ENCODE assay signal across 22 cellular contexts in the genomic region with DNA sequence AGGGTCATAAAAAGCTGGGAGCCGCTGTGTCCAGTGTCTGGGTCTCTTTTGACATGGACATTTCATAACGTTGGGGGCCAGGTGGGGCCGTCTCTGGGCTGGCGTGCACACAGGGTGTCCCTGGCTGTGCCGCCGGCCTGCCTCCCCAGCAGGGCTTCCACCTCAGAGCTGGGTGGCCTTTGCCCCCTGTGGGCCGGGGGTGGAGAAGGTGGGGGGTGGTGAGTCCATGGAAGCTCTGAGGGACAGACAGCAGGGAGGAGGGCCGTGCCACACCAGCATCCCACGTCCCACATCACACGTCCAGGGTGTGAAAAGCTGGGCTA. TPM values are rescaled to one million over a fixed set of nuclear protein-coding genes. Genes with fewer than 3 reads are reported as not detected.
DNase-seq lines count a peak whose midpoint lies in the region; ATAC-seq, FAIRE-seq and TF ChIP-seq lines count a peak whose summit lies in the region.
"Had no signal": no experiment of that assay in that cellular context is flagged by ENCODE, and none has a peak within 500 bp of the region (broad histone marks: within the 10 kb centered on the region; RNA-seq: fewer than 3 reads in every experiment).

No MANE protein-coding gene starts in this region.

- peaks cover 14% of the 10 kb centered on the region for H3F3A ChIP-seq in MM.1S (ENCODE audit: insufficient read depth, low read length)

- POLR2A ChIA-PET in T-cell (lab: Charles Lee): interaction anchor here in 1 of 2 donors (1.0 kb wide), 1 partner anchor 15 kb away, joined by 4 read pairs; no protein-coding TSS in a partner anchor

- no peak overlapping the region for H2AFZ ChIP-seq in MM.1S (ENCODE audit: low read length)

- no peaks in the 10 kb centered on the region for H3K9me3 ChIP-seq in kidney (ENCODE audit: control insufficient read depth in 1 of 2, low read length in 2 of 2)
- H3K9me3 ChIP-seq in MM.1S (replicated peaks; ENCODE audit: insufficient read depth, low read length): no peaks in the 10 kb centered on the region
- H3K9me3 ChIP-seq: SK-N-SH had no signal

- H3K27ac ChIP-seq in 22Rv1: peak overlapping the region; percentile 71
- H3K27ac ChIP-seq in C4-2B: peak overlapping the region; percentile 46
- no peak overlapping the region for H3K27ac ChIP-seq in kidney (ENCODE audit: low read depth in 2 of 2, low read length in 2 of 2)
- H3K27ac ChIP-seq in MM.1S (ENCODE audit: low read length): no peak overlapping the region

- intact Hi-C loops in kidney (cut with DNase I): no loop called here
- intact Hi-C loops in left cardiac atrium (cut with DNase I): no loop called here

- no peaks in the 10 kb centered on the region for H3K9me2 ChIP-seq in MM.1S (replicated peaks; ENCODE audit: insufficient read depth, low read length)
- H3K9me2 ChIP-seq: SK-N-SH had no signal

- peaks cover 0 to 2% of the 10 kb centered on the region in 2 donors for H3K27me3 Mint-ChIP-seq in T-cell
- H3K27me3 Mint-ChIP-seq: effector memory CD8-positive, alpha-beta T cell; stimulated activated naive CD8-positive, alpha-beta T cell treated with anti-CD3 and anti-CD28 coated beads, Interleukin-15, Interleukin-2, amounts not matched to agents 100 ng/mL and 50 ng/mL, for 24 hours had no signal

- H3K4me1 ChIP-seq in kidney (ENCODE audit: control insufficient read depth in 1 of 2, insufficient read depth in 1 of 2, low read depth in 1 of 2, low read length in 2 of 2): peaks cover 0 to 4% of the 10 kb centered on the region in 2 donors
- H3K4me1 ChIP-seq in MM.1S (ENCODE audit: low read length): peaks cover 10% of the 10 kb centered on the region

- no peaks in the 10 kb centered on the region for H3K9me3 Mint-ChIP-seq in T-cell
- H3K9me3 Mint-ChIP-seq: effector memory CD8-positive, alpha-beta T cell; stimulated activated naive CD8-positive, alpha-beta T cell treated with anti-CD3 and anti-CD28 coated beads, Interleukin-15, Interleukin-2, amounts not matched to agents 100 ng/mL and 50 ng/mL, for 24 hours; type B pancreatic cell had no signal

- no peak for TF ChIP-seq CTCF in 22Rv1 (IDR thresholded peaks at IDR 0.05)
- no peak for TF ChIP-seq CTCF in C4-2B (conservative IDR thresholded peaks at IDR 0.05)
- TF ChIP-seq CTCF in kidney (IDR thresholded peaks at IDR 0.05; ENCODE audit: borderline replicate concordance, extremely low read depth, insufficient read depth): no peak
- TF ChIP-seq CTCF in MM.1S (IDR thresholded peaks at IDR 0.05; ENCODE audit: low read length): no peak

- H3K4me1 Mint-ChIP-seq in T-cell: peaks cover 55 to 62% (median 57%) of the 10 kb centered on the region in 3 donors

- DNase-seq in T-cell (no peak), kidney (peak; percentile 64), erythroblast (lab: John Stamatoyannopoulos, UW) (no peak), MM.1S (no peak), left cardiac atrium (no peak)
- DNase-seq: activated CD4-positive, alpha-beta T cell treated with anti-CD3 and anti-CD28 coated beads for 1 hour; activated CD8-positive, alpha-beta memory T cell treated with anti-CD3 and anti-CD28 coated beads, Interleukin-2, amount 50 U/mL, for 4 hours; activated gamma-delta T cell; DMS153; effector memory CD8-positive, alpha-beta T cell; NCI-H1048; NCI-H2029; NCI-H446; stimulated activated CD4-positive, alpha-beta T cell treated with anti-CD3 and anti-CD28 coated beads, Interleukin-2, amount 100 ng/mL, for 24 hours had no signal

- no peaks in the 10 kb centered on the region for H4K20me1 ChIP-seq in MM.1S (ENCODE audit: insufficient read depth, low read length)

- no peaks in the 10 kb centered on the region for H3K36me3 ChIP-seq in kidney (ENCODE audit: control insufficient read depth in 1 of 2, insufficient read depth in 2 of 2, low read length in 2 of 2)
- H3K36me3 ChIP-seq in MM.1S (replicated peaks; ENCODE audit: insufficient read depth, low read length): no peaks in the 10 kb centered on the region

- H3K9ac ChIP-seq in kidney (ENCODE audit: low read length in 2 of 2): no peak overlapping the region
- H3K9ac ChIP-seq in MM.1S (ENCODE audit: low read length): no peak overlapping the region
- H3K9ac ChIP-seq: SK-N-SH had no signal

- peaks cover 8% of the 10 kb centered on the region; the same call in 1 of the 2 replicates for H3K79me2 ChIP-seq in MM.1S (ENCODE audit: low read length)

- no peak for FAIRE-seq in kidney (lab: Jason Lieb, UNC)
- FAIRE-seq: astrocyte had no signal

- H3K4me3 Mint-ChIP-seq in T-cell: peak overlapping the region; percentile 39 to 81 (median 79)
- H3K4me3 Mint-ChIP-seq: stimulated activated naive CD8-positive, alpha-beta T cell treated with anti-CD3 and anti-CD28 coated beads, Interleukin-15, Interleukin-2, amounts not matched to agents 100 ng/mL and 50 ng/mL, for 24 hours had no signal

- ATAC-seq in T-cell (replicated peaks in 1 of 4) (no peak), HG03439 (IDR thresholded peaks at IDR 0.05; ENCODE audit: unreplicated experiment) (no peak), left cardiac atrium (no peak)

- CTCF ChIA-PET in T-cell (lab: Charles Lee): no interaction called here

- H3K27ac Mint-ChIP-seq in T-cell: no peak overlapping the region
- H3K27ac Mint-ChIP-seq: stimulated activated naive CD8-positive, alpha-beta T cell treated with anti-CD3 and anti-CD28 coated beads, Interleukin-15, Interleukin-2, amounts not matched to agents 100 ng/mL and 50 ng/mL, for 24 hours; type B pancreatic cell had no signal

- no peak for TF ChIP-seq POLR2A in erythroblast (IDR thresholded peaks at IDR 0.05; ENCODE audit: low read length)

- no peaks in the 10 kb centered on the region for H3K36me3 Mint-ChIP-seq in T-cell
- H3K36me3 Mint-ChIP-seq: type B pancreatic cell had no signal

- H3K4me3 ChIP-seq in kidney (ENCODE audit: low read length in 2 of 2): no peak overlapping the region
- no peak overlapping the region for H3K4me3 ChIP-seq in MM.1S (ENCODE audit: low read length)

- H3K27me3 ChIP-seq in MM.1S (replicated peaks; ENCODE audit: insufficient read depth, low read length): no peaks in the 10 kb centered on the region

- no peak overlapping the region for H3K4me2 ChIP-seq in MM.1S (ENCODE audit: low read depth, low read length)

RNA-seq across cellular contexts. Expression of gene SNAI3, which starts 0.9 kb away (rescaled TPM):
- 10 to 100 TPM in 3 of 5 donors, 1 to 10 TPM in 2; 5.2 to 20.4 (median 17.2) TPM for total RNA-seq in T-cell
- total RNA-seq in kidney: 2.3 TPM
- polyA plus RNA-seq in kidney (ENCODE audit: insufficient read depth, low read depth, low replicate concordance): 0.75 TPM
- total RNA-seq in left cardiac atrium: 1 to 10 TPM in 1 of 2 donors, under 1 TPM in 1; 0.55 to 2.7 TPM
- total RNA-seq: osteoblast had no signal

RNA-seq across cellular contexts. Expression of gene RNF166, which starts 19.0 kb away (rescaled TPM):
- 100 to 1,000 TPM; 246 to 369 (median 264) TPM for total RNA-seq in T-cell
- total RNA-seq in kidney: 31.4 TPM
- 16.3 TPM for polyA plus RNA-seq in kidney (ENCODE audit: insufficient read depth, low read depth, low replicate concordance)
- 10 to 100 TPM; 18.3 to 20.1 TPM for total RNA-seq in left cardiac atrium

RNA-seq across cellular contexts. Expression of gene CTU2, which starts 19.1 kb away (rescaled TPM):
- 10 to 100 TPM; 30.1 to 39.5 (median 38.6) TPM for total RNA-seq in T-cell
- 18.8 TPM for total RNA-seq in kidney
- 11.1 TPM for polyA plus RNA-seq in kidney (ENCODE audit: insufficient read depth, low read depth, low replicate concordance)
- total RNA-seq in left cardiac atrium: 10 to 100 TPM; 12.8 to 18.4 TPM

RNA-seq across cellular contexts. Expression of gene MVD, which starts 24.3 kb away (rescaled TPM):
- 10 to 100 TPM; 52.3 to 81.4 (median 63.4) TPM for total RNA-seq in T-cell
- 35.4 TPM for total RNA-seq in kidney
- 48.9 TPM for polyA plus RNA-seq in kidney (ENCODE audit: insufficient read depth, low read depth, low replicate concordance)
- total RNA-seq in left cardiac atrium: 10 to 100 TPM; 31.3 to 32.9 TPM

RNA-seq across cellular contexts. Expression of gene CYBA, which starts 36.4 kb away (rescaled TPM):
- total RNA-seq in T-cell (100 to 1,000 TPM; 271 to 456 (median 403) TPM), kidney (395 TPM), left cardiac atrium (100 to 1,000 TPM in 1 of 2 donors, 10 to 100 TPM in 1; 58.9 to 131 TPM)
- polyA plus RNA-seq in kidney (ENCODE audit: insufficient read depth, low read depth, low replicate concordance): 263 TPM

Comparison
In these comparisons a context has a peak if more than half of its experiments do, and no peak if none do; other contexts are left out.
1. H3K27ac ChIP-seq: peak in 22Rv1 (single experiment) and C4-2B (single experiment); none in kidney (0 of 2) and MM.1S (single experiment).